1 cellular context compared by ENCODE assay signal in genomic region chr19:16257509-16258002, GRCh38.
TF ChIP-seq lines count a peak whose summit lies in the region.

No MANE protein-coding gene starts in this region.

TF ChIP-seq in HepG2, 621 proteins besides CTCF, POLR2A, EP300 and RAD21:
- TF ChIP-seq HIC2 (CRISPR knock-in tag; IDR thresholded peaks at IDR 0.05; ENCODE audit: low read depth) (no peak), ZNF629 (CRISPR knock-in tag; conservative IDR thresholded peaks at IDR 0.05) (0 out of 2 replicates have a peak, but pooled peaks have one; percentile 34)
